Comparison of ENCODE assay signal across 25 cellular contexts in the genomic region with DNA sequence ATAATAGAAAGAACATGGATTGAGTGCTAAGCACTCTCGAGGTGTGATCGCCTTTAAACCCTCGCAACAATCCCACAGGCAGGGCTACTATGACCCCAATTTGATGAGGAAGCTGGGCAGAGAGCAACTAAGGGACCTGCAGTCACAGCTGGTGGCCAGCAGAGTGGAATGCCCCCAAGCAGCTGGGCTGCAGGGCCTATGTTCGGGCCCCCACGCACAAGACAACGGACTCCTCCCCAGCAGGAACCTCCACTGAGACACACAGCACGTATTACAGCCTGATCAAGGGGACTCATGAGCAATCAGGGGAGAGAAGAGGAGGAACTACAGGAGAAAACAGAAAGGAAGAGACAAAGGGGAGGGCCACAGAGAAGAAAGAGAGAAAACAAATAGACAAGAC. TPM values are rescaled to one million over a fixed set of nuclear protein-coding genes. Genes with fewer than 3 reads are reported as not detected.
DNase-seq lines count a peak whose midpoint lies in the region; ATAC-seq, FAIRE-seq and TF ChIP-seq lines count a peak whose summit lies in the region.
"Had no signal": no experiment of that assay in that cellular context is flagged by ENCODE, and none has a peak within 500 bp of the region (broad histone marks: within the 10 kb centered on the region; RNA-seq: fewer than 3 reads in every experiment).

No MANE protein-coding gene starts in this region.

- TF ChIP-seq EP300 in HepG2 (IDR thresholded peaks at IDR 0.05; ENCODE audit: low read depth in 2 of 2, low read length in 2 of 2) (no peak), HepG2 (CRISPR knock-in tag; IDR thresholded peaks at IDR 0.05; ENCODE audit: borderline replicate concordance) (no peak)

- no peaks in the 10 kb centered on the region for H3K9me3 ChIP-seq in CD8-positive, alpha-beta T cell (ENCODE audit: low read length)
- H3K9me3 ChIP-seq in HepG2 (ENCODE audit: low read length) (no peaks in the 10 kb centered on the region), spleen (peaks cover 0 to 9% (median under 1%) of the 10 kb centered on the region in 8 donors), small intestine (ENCODE audit: control insufficient read depth, low read depth) (no peaks in the 10 kb centered on the region)
- H3K9me3 ChIP-seq: adrenal gland, pancreas had no signal

- peaks cover 4% of the 10 kb centered on the region for H3K9me3 Mint-ChIP-seq in CD8-positive, alpha-beta T cell

- no peak overlapping the region for H3K27ac ChIP-seq in CD8-positive, alpha-beta T cell (ENCODE audit: low read depth, low read length)
- no peak overlapping the region for H3K27ac ChIP-seq in HepG2 (ENCODE audit: extremely low read length, insufficient read depth, low read length)
- H3K27ac ChIP-seq in spleen = peak overlapping the region in 3 of 8 donors; percentile 22 to 48 (median 34)
- peak overlapping the region in 1 of 2 donors; percentile 28 for H3K27ac ChIP-seq in small intestine (ENCODE audit: low read depth in 1 of 2, low read length in 1 of 2)
- H3K27ac ChIP-seq: adrenal gland, pancreas, transverse colon had no signal

- WGBS in HepG2 (ENCODE audit: low lambda C conversion rate) = 98% methylated on average over 7 of the region's 7 CpGs
- 79 to 85% (median 82%) methylated on average over 7 of the region's 7 CpGs for WGBS in spleen, 5 donors
- 90 to 95% (median 95%) methylated on average over 7 of the region's 7 CpGs for WGBS in small intestine, 3 donors

- H3K9ac ChIP-seq in HepG2 (ENCODE audit: insufficient read depth, low read depth, low read length) = no peak overlapping the region

- TF ChIP-seq POLR2A in HepG2 (IDR thresholded peaks at IDR 0.05; ENCODE audit: insufficient read depth in 1 of 2, low read depth in 2 of 2, low read length in 2 of 2) (no peak), spleen (IDR thresholded peaks at IDR 0.05) (no peak)

- peak overlapping the region; percentile 1 for H3K27ac Mint-ChIP-seq in CD8-positive, alpha-beta T cell
- H3K27ac Mint-ChIP-seq: activated CD4-positive, alpha-beta T cell treated with anti-CD3 and anti-CD28 coated beads, Interleukin-2, amount 10 ng/mL, durations not matched to agents 24 days and 14 days had no signal

- no peak for ATAC-seq in CD8-positive, alpha-beta T cell
- ATAC-seq in HG03354 (IDR thresholded peaks at IDR 0.05; ENCODE audit: poor library complexity, severe bottlenecking, unreplicated experiment) (peak; percentile 50), HepG2 (peak; percentile 40; the same call in 1 of the 3 replicates)
- ATAC-seq: stimulated activated naive CD8-positive, alpha-beta T cell treated with anti-CD3 and anti-CD28 coated beads, Interleukin-15, Interleukin-2, amounts not matched to agents 100 U/mL and 50 U/mL, for 24 hours had no signal

- BruUV-seq in HepG2 (replicated peaks; lab: Mats Ljungman, UMichigan) = no TSS peak

- H4K20me1 ChIP-seq in HepG2 (ENCODE audit: insufficient read depth, low read length) = no peaks in the 10 kb centered on the region

- no peak overlapping the region for H3K4me2 ChIP-seq in HepG2 (ENCODE audit: low read depth, low read length)

- no peak overlapping the region for H2AFZ ChIP-seq in HepG2 (ENCODE audit: low read length)

- no peak overlapping the region for H3K4me3 Mint-ChIP-seq in CD8-positive, alpha-beta T cell
- H3K4me3 Mint-ChIP-seq: activated CD4-positive, alpha-beta T cell treated with anti-CD3 and anti-CD28 coated beads, Interleukin-2, amount 10 ng/mL, durations not matched to agents 24 days and 14 days had no signal

- no peaks in the 10 kb centered on the region for H3K27me3 Mint-ChIP-seq in CD8-positive, alpha-beta T cell (ENCODE audit: low read depth)
- H3K27me3 Mint-ChIP-seq: activated CD4-positive, alpha-beta T cell treated with anti-CD3 and anti-CD28 coated beads, Interleukin-2, amount 10 ng/mL, durations not matched to agents 24 days and 14 days had no signal

- in situ Hi-C loops in HepG2 (cut with HindIII; ENCODE audit: extremely low pct_ligation_motif_present, low pct_unique_long_range_greater_than_20kb) = no loop called here

- H3K79me2 ChIP-seq in HepG2 (ENCODE audit: insufficient read depth, low read length) = peaks cover 1% of the 10 kb centered on the region

- no peak for TF ChIP-seq CTCF in CD8-positive, alpha-beta T cell (IDR thresholded peaks at IDR 0.05)
- TF ChIP-seq CTCF in HepG2 (CRISPR knock-in tag; IDR thresholded peaks at IDR 0.05) (no peak), spleen (IDR thresholded peaks at IDR 0.05 in 8 of 11, conservative IDR thresholded peaks at IDR 0.05 in 3 of 11) (no peak)

- peaks cover 59% of the 10 kb centered on the region for H3K36me3 ChIP-seq in CD8-positive, alpha-beta T cell (ENCODE audit: insufficient read depth, low read length)
- H3K36me3 ChIP-seq in HepG2 (replicated peaks in 1 of 2; ENCODE audit: control insufficient read depth in 1 of 2, insufficient read depth in 2 of 2, low read length in 2 of 2) (peaks cover 37 to 90% of the 10 kb centered on the region in 2 experiments), spleen (peaks cover 0 to 97% (median 81%) of the 10 kb centered on the region in 6 donors), small intestine (ENCODE audit: control insufficient read depth in 2 of 2, insufficient read depth in 2 of 2, low read length in 2 of 2) (peaks cover 6 to 17% of the 10 kb centered on the region in 2 donors)

- POLR2A ChIA-PET in CD8-positive, alpha-beta T cell (lab: Charles Lee) = no interaction called here
- POLR2A ChIA-PET in HepG2 (lab: Yijun Ruan, JAX) = no interaction called here
- POLR2A ChIA-PET in HEK293T (lab: Yijun Ruan, JAX) = no interaction called here

- H3K4me3 ChIP-seq in CD8-positive, alpha-beta T cell (ENCODE audit: low read depth, low read length) = no peak overlapping the region
- no peak overlapping the region for H3K4me3 ChIP-seq in HepG2 (replicated peaks in 1 of 3; ENCODE audit: insufficient read depth in 1 of 3, low read depth in 2 of 3, low read length in 3 of 3)
- no peak overlapping the region for H3K4me3 ChIP-seq in spleen
- H3K4me3 ChIP-seq in small intestine (ENCODE audit: low read depth in 1 of 2, low read length in 2 of 2) = no peak overlapping the region
- H3K4me3 ChIP-seq: adrenal gland, HAP-1, lung, pancreas, transverse colon had no signal

- no peaks in the 10 kb centered on the region for H3K4me1 ChIP-seq in CD8-positive, alpha-beta T cell (ENCODE audit: insufficient read depth, low read length)
- no peaks in the 10 kb centered on the region for H3K4me1 ChIP-seq in HepG2 (ENCODE audit: insufficient read depth, low read length)
- peaks cover 0 to 23% (median 0%) of the 10 kb centered on the region in 6 donors for H3K4me1 ChIP-seq in spleen
- no peaks in the 10 kb centered on the region for H3K4me1 ChIP-seq in small intestine (ENCODE audit: control insufficient read depth in 2 of 2, insufficient read depth in 1 of 2, low read depth in 1 of 2, low read length in 1 of 2)
- H3K4me1 ChIP-seq: adrenal gland, HAP-1, pancreas, transverse colon had no signal

- FAIRE-seq in HepG2 (lab: Jason Lieb, UNC) (no peak), small intestine (lab: Jason Lieb, UNC) (no peak)
- FAIRE-seq: pancreas, TTC549 had no signal

- no peak for DNase-seq in CD8-positive, alpha-beta T cell
- DNase-seq in HepG2 (ENCODE audit: low spot score) = no peak
- peak; percentile 54 for DNase-seq in spleen
- DNase-seq in small intestine = no peak
- no peak for DNase-seq in cerebellum (ENCODE audit: low spot score)
- DNase-seq in HEK293T (ENCODE audit: extremely low spot score) = no peak
- DNase-seq: activated CD4-positive, alpha-beta T cell treated with anti-CD3 and anti-CD28 coated beads, Interleukin-2, amount 10 ng/mL, durations not matched to agents 24 days and 14 days; activated gamma-delta T cell; activated T-cell treated with anti-CD3 and anti-CD28 coated beads for 4 hours; NCI-H1105; NCI-H2081; NCI-H510A; NK-92 treated with Interleukin-12 subunit alpha and Interleukin-12 subunit beta, amount 100 ng/mL, for 24 hours; pancreas; stimulated activated CD4-positive, alpha-beta T cell treated with anti-CD3 and anti-CD28 coated beads, Interleukin-1b, Interleukin-23, amount 100 ng/mL, for 48 hours; stimulated activated naive CD8-positive, alpha-beta T cell treated with anti-CD3 and anti-CD28 coated beads, Interleukin-15, Interleukin-2, amounts not matched to agents 100 U/mL and 50 U/mL, for 24 hours; transverse colon had no signal

- no peaks in the 10 kb centered on the region for H3K27me3 ChIP-seq in CD8-positive, alpha-beta T cell (ENCODE audit: insufficient read depth, low read length)
- H3K27me3 ChIP-seq in HepG2 (ENCODE audit: control insufficient read depth in 1 of 2, insufficient read depth in 2 of 2, low read length in 2 of 2) (no peaks in the 10 kb centered on the region), spleen (replicated peaks in 1 of 7) (no peaks in the 10 kb centered on the region), small intestine (ENCODE audit: control insufficient read depth in 2 of 2, insufficient read depth in 2 of 2, low read length in 2 of 2) (no peaks in the 10 kb centered on the region)
- H3K27me3 ChIP-seq: adrenal gland, pancreas, transverse colon had no signal

- intact Hi-C loops in CD8-positive, alpha-beta T cell (cut with DNase I, micrococcal nuclease) = no loop called here
- intact Hi-C loops in HepG2 (cut with micrococcal nuclease; ENCODE audit: unreplicated experiment) = no loop called here
- intact Hi-C loops in spleen (cut with DNase I; ENCODE audit: low total_unique reads) = no loop called here

- no peak for TF ChIP-seq RAD21 in HepG2 (CRISPR knock-in tag; IDR thresholded peaks at IDR 0.05)

- H3K36me3 Mint-ChIP-seq in CD8-positive, alpha-beta T cell = peaks cover 92% of the 10 kb centered on the region

- H3K4me1 Mint-ChIP-seq in CD8-positive, alpha-beta T cell (ENCODE audit: low read depth) = peaks cover 10% of the 10 kb centered on the region

- CTCF ChIA-PET in CD8-positive, alpha-beta T cell (lab: Charles Lee) = no interaction called here
- CTCF ChIA-PET in HepG2 (lab: Yijun Ruan, JAX; ENCODE audit: low intra/inter-chr PET ratio, low total read pairs) (no interaction called here), HEK293T (lab: Yijun Ruan, JAX) (no interaction called here)

RNA-seq across cellular contexts. Expression of gene CST7, which starts 21.7 kb away (rescaled TPM):
- total RNA-seq in CD8-positive, alpha-beta T cell = 10 to 100 TPM; 53.3 to 54.6 TPM
- total RNA-seq in HepG2 (2016; rRNA removed; fragmentation: Illumina TruSeq; extraction: Trizol) (not detected in 2 replicates), spleen (100 to 1,000 TPM in 3 of 7 donors, 10 to 100 TPM in 4; 51.4 to 298 (median 95.5) TPM), cerebellum (not detected)
- not detected in 2 replicates for total RNA-seq in HepG2 (2016; cell fraction: cytosol; rRNA removed; fragmentation: Illumina TruSeq; extraction: Trizol; ENCODE audit: low read depth)
- not detected in 2 replicates for total RNA-seq in HepG2 (2016; cell fraction: insoluble cytoplasmic fraction; rRNA removed; fragmentation: Illumina TruSeq; extraction: Trizol)
- total RNA-seq in HepG2 (2016; cell fraction: membrane; rRNA removed; fragmentation: Illumina TruSeq; extraction: Trizol) = not detected in 2 replicates
- total RNA-seq in HepG2 (2016; cell fraction: nucleus; rRNA removed; fragmentation: Illumina TruSeq; extraction: Trizol) = not detected in 2 replicates
- polyA plus RNA-seq in HepG2 (2011; rRNA removed) (not detected in 2 replicates), spleen (10 to 100 TPM; 23.1 to 51.6 (median 37.2) TPM), small intestine (1 to 10 TPM; 2.5 to 4.9 (median 3.1) TPM)
- not detected in 2 replicates for polyA plus RNA-seq in HepG2 (2011; cell fraction: cytosol; rRNA removed)
- not detected in 2 replicates for polyA plus RNA-seq in HepG2 (2011; cell fraction: nucleus; rRNA removed)
- polyA plus RNA-seq in HepG2 (2012) = not detected in 2 replicates
- polyA plus RNA-seq in HepG2 (2016; cell fraction: cytosol; fragmentation: Illumina TruSeq; extraction: Trizol; ENCODE audit: low read depth) = not detected in 2 replicates
- not detected in 2 replicates for polyA plus RNA-seq in HepG2 (2016; cell fraction: insoluble cytoplasmic fraction; fragmentation: Illumina TruSeq; extraction: Trizol; ENCODE audit: low read depth)
- polyA plus RNA-seq in HepG2 (2016; cell fraction: membrane; fragmentation: Illumina TruSeq; extraction: Trizol; ENCODE audit: low read depth) = not detected in 2 replicates
- not detected in 2 replicates for polyA plus RNA-seq in HepG2 (2016; cell fraction: nucleus; fragmentation: Illumina TruSeq; extraction: Trizol; ENCODE audit: insufficient read depth, low read depth)
- polyA minus RNA-seq in HepG2 (2011; rRNA and poly(A)+ RNA removed; ENCODE audit: low replicate concordance) = not detected in 2 replicates
- polyA minus RNA-seq in HepG2 (2011; cell fraction: cytosol; rRNA and poly(A)+ RNA removed) = not detected in 2 replicates
- not detected in 2 replicates for polyA minus RNA-seq in HepG2 (2011; cell fraction: nucleus; rRNA and poly(A)+ RNA removed)
- total RNA-seq: bronchial epithelial cell, Daoy, fibroblast of villous mesenchyme had no signal

RNA-seq across cellular contexts. Expression of gene APMAP, which starts 21.8 kb away (rescaled TPM):
- 10 to 100 TPM; 31.0 to 31.8 TPM for total RNA-seq in CD8-positive, alpha-beta T cell
- total RNA-seq in HepG2 (2016; rRNA removed; fragmentation: Illumina TruSeq; extraction: Trizol) = 96.9 and 214 TPM in 2 replicates
- total RNA-seq in HepG2 (2016; cell fraction: cytosol; rRNA removed; fragmentation: Illumina TruSeq; extraction: Trizol; ENCODE audit: low read depth) = 20.1 and 22.7 TPM in 2 replicates
- 98.2 and 226 TPM in 2 replicates for total RNA-seq in HepG2 (2016; cell fraction: insoluble cytoplasmic fraction; rRNA removed; fragmentation: Illumina TruSeq; extraction: Trizol)
- 41.7 and 44.7 TPM in 2 replicates for total RNA-seq in HepG2 (2016; cell fraction: membrane; rRNA removed; fragmentation: Illumina TruSeq; extraction: Trizol)
- total RNA-seq in HepG2 (2016; cell fraction: nucleus; rRNA removed; fragmentation: Illumina TruSeq; extraction: Trizol) = 175 and 197 TPM in 2 replicates
- 168 and 177 TPM in 2 replicates for polyA plus RNA-seq in HepG2 (2011; rRNA removed)
- 161 and 178 TPM in 2 replicates for polyA plus RNA-seq in HepG2 (2011; cell fraction: cytosol; rRNA removed)
- polyA plus RNA-seq in HepG2 (2011; cell fraction: nucleus; rRNA removed) = 60.9 and 87.7 TPM in 2 replicates
- 152 and 183 TPM in 2 replicates for polyA plus RNA-seq in HepG2 (2012)
- polyA plus RNA-seq in HepG2 (2016; cell fraction: cytosol; fragmentation: Illumina TruSeq; extraction: Trizol; ENCODE audit: low read depth) = 19.3 and 19.6 TPM in 2 replicates
- 91.9 and 93.0 TPM in 2 replicates for polyA plus RNA-seq in HepG2 (2016; cell fraction: insoluble cytoplasmic fraction; fragmentation: Illumina TruSeq; extraction: Trizol; ENCODE audit: low read depth)
- polyA plus RNA-seq in HepG2 (2016; cell fraction: membrane; fragmentation: Illumina TruSeq; extraction: Trizol; ENCODE audit: low read depth) = 31.8 and 32.4 TPM in 2 replicates
- 261 and 268 TPM in 2 replicates for polyA plus RNA-seq in HepG2 (2016; cell fraction: nucleus; fragmentation: Illumina TruSeq; extraction: Trizol; ENCODE audit: insufficient read depth, low read depth)
- polyA minus RNA-seq in HepG2 (2011; rRNA and poly(A)+ RNA removed; ENCODE audit: low replicate concordance) = 27.2 and 96.2 TPM in 2 replicates
- 41.4 and 51.0 TPM in 2 replicates for polyA minus RNA-seq in HepG2 (2011; cell fraction: cytosol; rRNA and poly(A)+ RNA removed)
- 33.6 and 47.4 TPM in 2 replicates for polyA minus RNA-seq in HepG2 (2011; cell fraction: nucleus; rRNA and poly(A)+ RNA removed)
- total RNA-seq in spleen = 100 to 1,000 TPM in 1 of 7 donors, 10 to 100 TPM in 6; 57.9 to 104 (median 78.8) TPM
- polyA plus RNA-seq in spleen = 10 to 100 TPM; 26.5 to 36.0 (median 31.5) TPM
- 10 to 100 TPM; 12.3 to 50.9 (median 18.6) TPM for polyA plus RNA-seq in small intestine
- total RNA-seq in cerebellum = 49.2 TPM

Comparison
In these comparisons a context has a peak if more than half of its experiments do, and no peak if none do; other contexts are left out.
1. RNA of gene CST7, which starts 21.7 kb away (total RNA-seq): 51.4 to 298 TPM in spleen and 53.3 to 54.6 TPM in CD8-positive, alpha-beta T cell; not detected in cerebellum (single experiment) and not detected in HepG2; every median in the first group is over 10 times any median in the second.